8 cellular contexts compared by ENCODE assay signal in genomic region chr20:33810885-33811762, GRCh38.
DNase-seq lines count a peak whose midpoint lies in the region; ATAC-seq and TF ChIP-seq lines count a peak whose summit lies in the region.

CHMP4B (plus strand) TSS chr20:33811348; CDS start chr20:33811469, 121 bp downstream.

- in situ Hi-C loops in GM18951 (cut with MboI; ENCODE audit: low sequenced_read_pairs, unreplicated experiment) = no loop called here

- peak; percentile 95 for ATAC-seq in HG03196 (IDR thresholded peaks at IDR 0.05; ENCODE audit: unreplicated experiment)

- DNase-seq in AG08395 (ENCODE audit: low spot score) (peak; percentile 98), NCI-H345 (lab: John Stamatoyannopoulos, UW) (peak; percentile 99), inferior parietal cortex (ENCODE audit: extremely low spot score) (peak; percentile 98)
- DNase-seq in activated CD4-positive, CD25-positive, alpha-beta regulatory T cell (lab: John Stamatoyannopoulos, UW) = peak; percentile 96 to 98 (median 98)
- peak; percentile 99 for DNase-seq in central memory CD4-positive, alpha-beta T cell
- peak; percentile 97 for DNase-seq in stimulated activated CD4-positive, alpha-beta T cell treated with anti-CD3 and anti-CD28 coated beads, Interleukin-12 subunit alpha, Interleukin-12 subunit beta, amount 100 ng/mL, for 24 hours (ENCODE audit: low read depth in 2 of 2)

- TF ChIP-seq POLR2A in GM18951 (IDR thresholded peaks at IDR 0.05; ENCODE audit: extremely low read depth, insufficient read depth, insufficient read length) = peak; percentile 72

Comparison
In these comparisons a context has a peak if more than half of its experiments do, and no peak if none do; other contexts are left out.
1. Peak in every context shown above with its lines: DNase-seq and ATAC-seq.